In the genomic region with DNA sequence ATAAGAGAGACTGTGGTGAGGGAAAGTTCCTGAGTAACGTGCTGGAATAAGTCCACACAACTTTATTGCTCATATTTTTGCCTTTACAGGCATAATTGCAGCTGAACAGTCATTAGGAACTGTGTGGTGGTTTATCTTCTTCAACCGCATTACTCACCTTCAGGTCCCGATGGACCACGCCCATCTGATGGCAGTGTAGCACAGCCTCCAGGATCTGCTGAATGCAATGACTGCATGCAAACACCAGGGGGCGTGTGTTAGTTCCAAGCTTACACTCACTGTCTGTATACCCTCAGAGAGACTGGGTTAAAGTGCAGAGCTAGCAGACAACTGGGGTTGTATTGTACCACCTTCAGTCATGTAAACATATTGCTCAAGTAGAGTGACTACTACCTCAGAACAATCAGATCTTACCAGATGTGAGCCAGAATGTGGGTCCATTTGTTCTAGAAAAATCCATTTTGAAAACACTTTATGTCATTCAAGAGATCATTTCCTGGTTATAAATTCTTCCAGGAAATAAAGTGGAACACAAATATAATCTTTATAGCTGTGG, we compare ENCODE assay signal across 1 cellular context.
TF ChIP-seq lines count a peak whose summit lies in the region.

No MANE protein-coding gene starts in this region.

TF ChIP-seq in HepG2, 621 proteins besides CTCF, POLR2A, EP300 and RAD21 (continued from another document and continues in another):
- TF ChIP-seq HMGXB3 (CRISPR knock-in tag; IDR thresholded peaks at IDR 0.05; ENCODE audit: borderline replicate concordance) = peak; percentile 83; the same call in 1 of the 2 replicates
- TF ChIP-seq RBAK (CRISPR knock-in tag; IDR thresholded peaks at IDR 0.05) = no peak
- TF ChIP-seq GMEB1 (CRISPR knock-in tag; IDR thresholded peaks at IDR 0.05; ENCODE audit: borderline replicate concordance) = peak; percentile 30; the same call in 1 of the 2 replicates
- TF ChIP-seq AGO1 (IDR thresholded peaks at IDR 0.05; ENCODE audit: low read depth, low read length, poor library complexity, severe bottlenecking) = no peak
- peak; percentile 85 for TF ChIP-seq PHF5A (CRISPR knock-in tag; IDR thresholded peaks at IDR 0.05; ENCODE audit: low read depth, unreplicated experiment)
- TF ChIP-seq E2F5 (CRISPR knock-in tag; conservative IDR thresholded peaks at IDR 0.05) = no peak
- TF ChIP-seq ZNF12 (CRISPR knock-in tag; IDR thresholded peaks at IDR 0.05) = peak; percentile 38; the same call in 1 of the 2 replicates
- no peak for TF ChIP-seq MYC (CRISPR knock-in tag; IDR thresholded peaks at IDR 0.05; ENCODE audit: borderline replicate concordance)
- peak; percentile 42; the same call in 1 of the 2 replicates for TF ChIP-seq ZSCAN21 (CRISPR knock-in tag; IDR thresholded peaks at IDR 0.05; ENCODE audit: borderline replicate concordance)
- no peak for TF ChIP-seq ZC3H13 (CRISPR knock-in tag; IDR thresholded peaks at IDR 0.05)
- no peak for TF ChIP-seq ZNF337 (CRISPR knock-in tag; IDR thresholded peaks at IDR 0.05; ENCODE audit: borderline replicate concordance, low read depth)
- peak; percentile 97 for TF ChIP-seq FOXP4 (CRISPR knock-in tag; IDR thresholded peaks at IDR 0.05)
- TF ChIP-seq HMGXB4 (CRISPR knock-in tag; IDR thresholded peaks at IDR 0.05; ENCODE audit: borderline replicate concordance in 1 of 2, low read depth in 1 of 2) = peak; percentile 79 to 95
- no peak for TF ChIP-seq SOX6 (IDR thresholded peaks at IDR 0.05)
- peak; percentile 96 for TF ChIP-seq SOX6 (CRISPR knock-in tag; IDR thresholded peaks at IDR 0.05)
- peak; percentile 91; the same call in 1 of the 2 replicates for TF ChIP-seq MIER3 (CRISPR knock-in tag; IDR thresholded peaks at IDR 0.05; ENCODE audit: borderline replicate concordance)
- 0 out of 2 replicates have a peak, but pooled peaks have one; percentile 15 for TF ChIP-seq SALL2 (CRISPR knock-in tag; IDR thresholded peaks at IDR 0.05)
- no peak for TF ChIP-seq ZNF562 (CRISPR knock-in tag; IDR thresholded peaks at IDR 0.05; ENCODE audit: borderline replicate concordance)
- peak; percentile 40; the same call in 1 of the 2 replicates for TF ChIP-seq ELF1 (CRISPR knock-in tag; IDR thresholded peaks at IDR 0.05)
- TF ChIP-seq ZNF614 (CRISPR knock-in tag; IDR thresholded peaks at IDR 0.05; ENCODE audit: borderline replicate concordance) = peak; percentile 69; the same call in 1 of the 2 replicates
- TF ChIP-seq KLF6 (CRISPR knock-in tag; IDR thresholded peaks at IDR 0.05) = peak; percentile 77; the same call in 1 of the 2 replicates
- TF ChIP-seq MEIS1 (CRISPR knock-in tag; IDR thresholded peaks at IDR 0.05; ENCODE audit: borderline replicate concordance) = no peak
- TF ChIP-seq SAP130 (CRISPR knock-in tag; IDR thresholded peaks at IDR 0.05; ENCODE audit: low read depth) = peak; percentile 89
- no peak for TF ChIP-seq CENPT (CRISPR knock-in tag; IDR thresholded peaks at IDR 0.05; ENCODE audit: low read depth)
- TF ChIP-seq RBM22 (optimal IDR thresholded peaks at IDR 0.05; ENCODE audit: low read length) = peak; percentile 29
- TF ChIP-seq CCAR2 (optimal IDR thresholded peaks at IDR 0.05; ENCODE audit: low read depth, low read length) = no peak
- TF ChIP-seq FOXA1 (IDR thresholded peaks at IDR 0.05) = no peak
- peak; percentile 77 for TF ChIP-seq FOXA1 (CRISPR knock-in tag; IDR thresholded peaks at IDR 0.05)
- TF ChIP-seq ZFP36 (IDR thresholded peaks at IDR 0.05; ENCODE audit: borderline replicate concordance, low read depth, low read length, partially characterized antibody) = no peak
- TF ChIP-seq HOXA3 (CRISPR knock-in tag; IDR thresholded peaks at IDR 0.05) = peak; percentile 73; the same call in 1 of the 2 replicates
- peak; percentile 60; the same call in 1 of the 2 replicates for TF ChIP-seq GATAD1 (CRISPR knock-in tag; IDR thresholded peaks at IDR 0.05)
- no peak for TF ChIP-seq NFRKB (IDR thresholded peaks at IDR 0.05)
- no peak for TF ChIP-seq BCL3 (CRISPR knock-in tag; IDR thresholded peaks at IDR 0.05)
- no peak for TF ChIP-seq ZNF558 (CRISPR knock-in tag; IDR thresholded peaks at IDR 0.05; ENCODE audit: borderline replicate concordance)
- TF ChIP-seq XRCC5 (optimal IDR thresholded peaks at IDR 0.05; ENCODE audit: low read length) = peak; percentile 86
- peak; percentile 100 for TF ChIP-seq PPARG (CRISPR knock-in tag; conservative IDR thresholded peaks at IDR 0.05)
- no peak for TF ChIP-seq CREB3 (CRISPR knock-in tag; IDR thresholded peaks at IDR 0.05)
- no peak for TF ChIP-seq ZMYM2 (CRISPR knock-in tag; IDR thresholded peaks at IDR 0.05)
- TF ChIP-seq TARDBP (CRISPR knock-in tag; IDR thresholded peaks at IDR 0.05) = peak; percentile 86
- no peak for TF ChIP-seq ZNF777 (CRISPR knock-in tag; IDR thresholded peaks at IDR 0.05)
- TF ChIP-seq RNF2 (conservative IDR thresholded peaks at IDR 0.05; ENCODE audit: low read depth) = no peak
- no peak for TF ChIP-seq ZNF878 (CRISPR knock-in tag; IDR thresholded peaks at IDR 0.05)
- 0 out of 2 replicates have a peak, but pooled peaks have one; percentile 17 for TF ChIP-seq MAZ (IDR thresholded peaks at IDR 0.05; ENCODE audit: borderline replicate concordance, low read depth, low read length)
- 0 out of 2 replicates have a peak, but pooled peaks have one; percentile 34 for TF ChIP-seq MAZ (CRISPR knock-in tag; IDR thresholded peaks at IDR 0.05; ENCODE audit: low read depth)
- TF ChIP-seq, protein P1, sequence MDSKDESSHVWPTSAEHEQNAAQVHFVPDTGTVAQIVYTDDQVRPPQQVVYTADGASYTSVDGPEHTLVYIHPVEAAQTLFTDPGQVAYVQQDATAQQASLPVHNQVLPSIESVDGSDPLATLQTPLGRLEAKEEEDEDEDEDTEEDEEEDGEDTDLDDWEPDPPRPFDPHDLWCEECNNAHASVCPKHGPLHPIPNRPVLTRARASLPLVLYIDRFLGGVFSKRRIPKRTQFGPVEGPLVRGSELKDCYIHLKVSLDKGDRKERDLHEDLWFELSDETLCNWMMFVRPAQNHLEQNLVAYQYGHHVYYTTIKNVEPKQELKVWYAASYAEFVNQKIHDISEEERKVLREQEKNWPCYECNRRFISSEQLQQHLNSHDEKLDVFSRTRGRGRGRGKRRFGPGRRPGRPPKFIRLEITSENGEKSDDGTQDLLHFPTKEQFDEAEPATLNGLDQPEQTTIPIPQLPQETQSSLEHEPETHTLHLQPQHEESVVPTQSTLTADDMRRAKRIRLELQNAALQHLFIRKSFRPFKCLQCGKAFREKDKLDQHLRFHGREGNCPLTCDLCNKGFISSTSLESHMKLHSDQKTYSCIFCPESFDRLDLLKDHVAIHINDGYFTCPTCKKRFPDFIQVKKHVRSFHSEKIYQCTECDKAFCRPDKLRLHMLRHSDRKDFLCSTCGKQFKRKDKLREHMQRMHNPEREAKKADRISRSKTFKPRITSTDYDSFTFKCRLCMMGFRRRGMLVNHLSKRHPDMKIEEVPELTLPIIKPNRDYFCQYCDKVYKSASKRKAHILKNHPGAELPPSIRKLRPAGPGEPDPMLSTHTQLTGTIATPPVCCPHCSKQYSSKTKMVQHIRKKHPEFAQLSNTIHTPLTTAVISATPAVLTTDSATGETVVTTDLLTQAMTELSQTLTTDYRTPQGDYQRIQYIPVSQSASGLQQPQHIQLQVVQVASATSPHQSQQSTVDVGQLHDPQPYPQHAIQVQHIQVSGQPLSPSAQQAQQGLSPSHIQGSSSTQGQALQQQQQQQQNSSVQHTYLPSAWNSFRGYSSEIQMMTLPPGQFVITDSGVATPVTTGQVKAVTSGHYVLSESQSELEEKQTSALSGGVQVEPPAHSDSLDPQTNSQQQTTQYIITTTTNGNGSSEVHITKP (CRISPR knock-in tag; IDR thresholded peaks at IDR 0.05; ENCODE audit: low read depth) = no peak
- TF ChIP-seq PITX1 (CRISPR knock-in tag; IDR thresholded peaks at IDR 0.05) = 0 out of 2 replicates have a peak, but pooled peaks have one; percentile 26
- 0 out of 2 replicates have a peak, but pooled peaks have one; percentile 22 for TF ChIP-seq NR2F6 (IDR thresholded peaks at IDR 0.05)
- peak; percentile 54; the same call in 1 of the 2 replicates for TF ChIP-seq NR2F6 (CRISPR knock-in tag; IDR thresholded peaks at IDR 0.05)
